9 cellular contexts compared by ENCODE assay signal in the genomic region with DNA sequence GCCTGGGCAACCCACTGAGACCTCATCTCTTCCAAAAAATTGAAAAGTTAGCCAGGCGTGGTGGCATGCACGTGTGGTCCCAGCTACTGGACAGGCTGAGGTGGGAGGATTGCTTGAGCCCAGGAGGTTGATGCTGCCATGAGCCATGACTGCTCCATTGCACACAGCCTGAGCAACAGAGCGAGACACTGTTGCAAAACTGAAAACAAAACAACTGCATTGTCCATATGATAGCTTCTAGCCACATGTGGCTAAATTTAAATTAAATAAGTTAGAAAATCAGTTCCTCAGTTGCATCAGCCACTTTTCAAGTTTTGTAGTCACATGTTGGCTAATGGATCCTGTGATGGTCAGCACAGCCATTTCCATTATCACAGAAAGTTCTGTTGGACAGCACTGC.
DNase-seq lines count a peak whose midpoint lies in the region; ATAC-seq, FAIRE-seq and TF ChIP-seq lines count a peak whose summit lies in the region.
"Had no signal": no experiment of that assay in that cellular context is flagged by ENCODE, and none has a peak within 500 bp of the region (broad histone marks: within the 10 kb centered on the region; RNA-seq: fewer than 3 reads in every experiment).

No MANE protein-coding gene starts in this region.

- no peaks in the 10 kb centered on the region for H3K27me3 ChIP-seq in subcutaneous abdominal adipose tissue (ENCODE audit: control insufficient read depth in 5 of 5, insufficient read depth in 4 of 5, low read length in 5 of 5)
- no peaks in the 10 kb centered on the region for H3K27me3 ChIP-seq in H7 (ENCODE audit: control insufficient read depth, insufficient read depth, low read length)
- H3K27me3 ChIP-seq: right lobe of liver had no signal

- FAIRE-seq in GM19239 (lab: Jason Lieb, UNC), result peak; percentile 91
- FAIRE-seq: keratinocyte had no signal

- no peak; the same call in 1 of the 2 replicates for TF ChIP-seq EP300 in Ishikawa (IDR thresholded peaks at IDR 0.05; ENCODE audit: borderline replicate concordance)

- no peak for DNase-seq in GM19239 (ENCODE audit: insufficient read length, low spot score)
- no peak for DNase-seq in NCI-H526 (lab: John Stamatoyannopoulos, UW)
- DNase-seq in H7, result no peak
- DNase-seq: right lobe of liver had no signal

- no peak for TF ChIP-seq RAD21 in Ishikawa (IDR thresholded peaks at IDR 0.05; ENCODE audit: low read depth)

- H3K4me1 ChIP-seq in subcutaneous abdominal adipose tissue (ENCODE audit: control insufficient read depth in 5 of 5, insufficient read depth in 5 of 5, low read length in 5 of 5), result peaks cover 4 to 56% (median 55%) of the 10 kb centered on the region in 5 donors

- no peaks in the 10 kb centered on the region for H3K9me3 ChIP-seq in subcutaneous abdominal adipose tissue (ENCODE audit: control insufficient read depth in 5 of 5, low read length in 5 of 5)
- H3K9me3 ChIP-seq: right lobe of liver had no signal

- peak; percentile 93 for ATAC-seq in HG02763 (IDR thresholded peaks at IDR 0.05; ENCODE audit: unreplicated experiment)
- ATAC-seq in SK-N-SH treated with all-trans-retinoic acid at 6 μM for 48 hours, result no peak

- H3K36me3 ChIP-seq in subcutaneous abdominal adipose tissue (ENCODE audit: control insufficient read depth in 5 of 5, insufficient read depth in 5 of 5, low read length in 5 of 5) (no peaks in the 10 kb centered on the region), H7 (replicated peaks; ENCODE audit: control insufficient read depth, insufficient read depth, low read length) (no peaks in the 10 kb centered on the region)
- H3K36me3 ChIP-seq: right lobe of liver had no signal

- H3K9ac ChIP-seq in subcutaneous abdominal adipose tissue (ENCODE audit: low read length in 5 of 5), result no peak overlapping the region

- H3K27ac ChIP-seq in subcutaneous abdominal adipose tissue (ENCODE audit: low read depth, low read length), result peak overlapping the region; percentile 68

- no peak overlapping the region for H3K4me3 ChIP-seq in subcutaneous abdominal adipose tissue (ENCODE audit: low read depth in 1 of 5, low read length in 5 of 5)
- H3K4me3 ChIP-seq in H7 (ENCODE audit: insufficient read depth, low read depth, low read length), result no peak overlapping the region
- H3K4me3 ChIP-seq: right lobe of liver had no signal

TF ChIP-seq in Ishikawa, 13 proteins besides CTCF, POLR2A, EP300 and RAD21:
- TF ChIP-seq ZBTB7A (IDR thresholded peaks at IDR 0.05; ENCODE audit: low read depth), result no peak
- TF ChIP-seq CREB1 (IDR thresholded peaks at IDR 0.05; ENCODE audit: low read depth), result no peak
- no peak for TF ChIP-seq YY1 (IDR thresholded peaks at IDR 0.05; ENCODE audit: low read depth)
- peak; percentile 14; the same call in 1 of the 2 replicates for TF ChIP-seq NFIC (IDR thresholded peaks at IDR 0.05)
- peak; percentile 73 for TF ChIP-seq CEBPB (IDR thresholded peaks at IDR 0.05)
- TF ChIP-seq, protein P1, sequence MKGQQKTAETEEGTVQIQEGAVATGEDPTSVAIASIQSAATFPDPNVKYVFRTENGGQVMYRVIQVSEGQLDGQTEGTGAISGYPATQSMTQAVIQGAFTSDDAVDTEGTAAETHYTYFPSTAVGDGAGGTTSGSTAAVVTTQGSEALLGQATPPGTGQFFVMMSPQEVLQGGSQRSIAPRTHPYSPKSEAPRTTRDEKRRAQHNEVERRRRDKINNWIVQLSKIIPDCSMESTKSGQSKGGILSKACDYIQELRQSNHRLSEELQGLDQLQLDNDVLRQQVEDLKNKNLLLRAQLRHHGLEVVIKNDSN (IDR thresholded peaks at IDR 0.05), result 0 out of 2 replicates have a peak, but pooled peaks have one; percentile 15
- no peak for TF ChIP-seq TAF1 (IDR thresholded peaks at IDR 0.05; ENCODE audit: low read depth)
- TF ChIP-seq, protein P2, sequence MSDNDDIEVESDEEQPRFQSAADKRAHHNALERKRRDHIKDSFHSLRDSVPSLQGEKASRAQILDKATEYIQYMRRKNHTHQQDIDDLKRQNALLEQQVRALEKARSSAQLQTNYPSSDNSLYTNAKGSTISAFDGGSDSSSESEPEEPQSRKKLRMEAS (IDR thresholded peaks at IDR 0.05), result peak; percentile 50; the same call in 1 of the 2 replicates

TF ChIP-seq in SK-N-SH treated with all-trans-retinoic acid at 6 μM for 48 hours, 23 proteins besides CTCF, POLR2A, EP300 and RAD21:
- TF ChIP-seq, protein P3, sequence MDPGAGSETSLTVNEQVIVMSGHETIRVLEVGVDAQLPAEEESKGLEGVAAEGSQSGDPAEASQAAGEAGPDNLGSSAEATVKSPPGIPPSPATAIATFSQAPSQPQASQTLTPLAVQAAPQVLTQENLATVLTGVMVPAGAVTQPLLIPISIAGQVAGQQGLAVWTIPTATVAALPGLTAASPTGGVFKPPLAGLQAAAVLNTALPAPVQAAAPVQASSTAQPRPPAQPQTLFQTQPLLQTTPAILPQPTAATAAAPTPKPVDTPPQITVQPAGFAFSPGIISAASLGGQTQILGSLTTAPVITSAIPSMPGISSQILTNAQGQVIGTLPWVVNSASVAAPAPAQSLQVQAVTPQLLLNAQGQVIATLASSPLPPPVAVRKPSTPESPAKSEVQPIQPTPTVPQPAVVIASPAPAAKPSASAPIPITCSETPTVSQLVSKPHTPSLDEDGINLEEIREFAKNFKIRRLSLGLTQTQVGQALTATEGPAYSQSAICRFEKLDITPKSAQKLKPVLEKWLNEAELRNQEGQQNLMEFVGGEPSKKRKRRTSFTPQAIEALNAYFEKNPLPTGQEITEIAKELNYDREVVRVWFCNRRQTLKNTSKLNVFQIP (CRISPR knock-in tag; IDR thresholded peaks at IDR 0.05; ENCODE audit: borderline replicate concordance, low read depth), result no peak
- TF ChIP-seq OSR1 (CRISPR knock-in tag; IDR thresholded peaks at IDR 0.05) (no peak), TOX (CRISPR knock-in tag; IDR thresholded peaks at IDR 0.05; ENCODE audit: borderline replicate concordance) (no peak), RARB (CRISPR knock-in tag; IDR thresholded peaks at IDR 0.05) (no peak), ZNF70 (CRISPR knock-in tag; IDR thresholded peaks at IDR 0.05) (no peak), ZNF8 (CRISPR knock-in tag; IDR thresholded peaks at IDR 0.05) (no peak), ISL1 (CRISPR knock-in tag; IDR thresholded peaks at IDR 0.05) (no peak), ZFP3 (CRISPR knock-in tag; IDR thresholded peaks at IDR 0.05) (no peak), CSDC2 (CRISPR knock-in tag; IDR thresholded peaks at IDR 0.05) (no peak), BACH2 (CRISPR knock-in tag; IDR thresholded peaks at IDR 0.05; ENCODE audit: borderline replicate concordance) (no peak), TCF4 (CRISPR knock-in tag; IDR thresholded peaks at IDR 0.05; ENCODE audit: borderline replicate concordance) (no peak), ZC3H10 (CRISPR knock-in tag; IDR thresholded peaks at IDR 0.05) (no peak), ZNF565 (CRISPR knock-in tag; conservative IDR thresholded peaks at IDR 0.05; ENCODE audit: low read depth) (no peak), ESRRG (CRISPR knock-in tag; IDR thresholded peaks at IDR 0.05) (no peak)
- TF ChIP-seq, protein P4, sequence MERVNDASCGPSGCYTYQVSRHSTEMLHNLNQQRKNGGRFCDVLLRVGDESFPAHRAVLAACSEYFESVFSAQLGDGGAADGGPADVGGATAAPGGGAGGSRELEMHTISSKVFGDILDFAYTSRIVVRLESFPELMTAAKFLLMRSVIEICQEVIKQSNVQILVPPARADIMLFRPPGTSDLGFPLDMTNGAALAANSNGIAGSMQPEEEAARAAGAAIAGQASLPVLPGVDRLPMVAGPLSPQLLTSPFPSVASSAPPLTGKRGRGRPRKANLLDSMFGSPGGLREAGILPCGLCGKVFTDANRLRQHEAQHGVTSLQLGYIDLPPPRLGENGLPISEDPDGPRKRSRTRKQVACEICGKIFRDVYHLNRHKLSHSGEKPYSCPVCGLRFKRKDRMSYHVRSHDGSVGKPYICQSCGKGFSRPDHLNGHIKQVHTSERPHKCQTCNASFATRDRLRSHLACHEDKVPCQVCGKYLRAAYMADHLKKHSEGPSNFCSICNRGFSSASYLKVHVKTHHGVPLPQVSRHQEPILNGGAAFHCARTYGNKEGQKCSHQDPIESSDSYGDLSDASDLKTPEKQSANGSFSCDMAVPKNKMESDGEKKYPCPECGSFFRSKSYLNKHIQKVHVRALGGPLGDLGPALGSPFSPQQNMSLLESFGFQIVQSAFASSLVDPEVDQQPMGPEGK (CRISPR knock-in tag; IDR thresholded peaks at IDR 0.05; ENCODE audit: borderline replicate concordance), result no peak
- TF ChIP-seq, protein P5, sequence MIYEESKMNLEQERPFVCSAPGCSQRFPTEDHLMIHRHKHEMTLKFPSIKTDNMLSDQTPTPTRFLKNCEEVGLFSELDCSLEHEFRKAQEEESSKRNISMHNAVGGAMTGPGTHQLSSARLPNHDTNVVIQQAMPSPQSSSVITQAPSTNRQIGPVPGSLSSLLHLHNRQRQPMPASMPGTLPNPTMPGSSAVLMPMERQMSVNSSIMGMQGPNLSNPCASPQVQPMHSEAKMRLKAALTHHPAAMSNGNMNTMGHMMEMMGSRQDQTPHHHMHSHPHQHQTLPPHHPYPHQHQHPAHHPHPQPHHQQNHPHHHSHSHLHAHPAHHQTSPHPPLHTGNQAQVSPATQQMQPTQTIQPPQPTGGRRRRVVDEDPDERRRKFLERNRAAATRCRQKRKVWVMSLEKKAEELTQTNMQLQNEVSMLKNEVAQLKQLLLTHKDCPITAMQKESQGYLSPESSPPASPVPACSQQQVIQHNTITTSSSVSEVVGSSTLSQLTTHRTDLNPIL (CRISPR knock-in tag; IDR thresholded peaks at IDR 0.05; ENCODE audit: low read depth), result no peak
TF ChIP-seq in SK-N-SH treated with all-trans-retinoic acid at 6 μM for 48 hours: peak in this region for 0.
